ENCODE assay signal across 26 cellular contexts in genomic region chr11:75199412-75199955, GRCh38. TPM values are rescaled to one million over a fixed set of nuclear protein-coding genes. Genes with fewer than 3 reads are reported as not detected.
DNase-seq lines count a peak whose midpoint lies in the region; ATAC-seq and TF ChIP-seq lines count a peak whose summit lies in the region.
"Had no signal": no experiment of that assay in that cellular context is flagged by ENCODE, and none has a peak within 500 bp of the region (broad histone marks: within the 10 kb centered on the region; RNA-seq: fewer than 3 reads in every experiment).

No MANE protein-coding gene starts in this region.

- H3K4me3 ChIP-seq in thyroid gland (replicated peaks in 1 of 3): no peak overlapping the region
- H3K4me3 ChIP-seq: adrenal gland, heart right ventricle, SK-N-MC, skin epidermis, vagina had no signal

- no peak overlapping the region for H3K27ac ChIP-seq in thyroid gland
- H3K27ac ChIP-seq: SK-N-MC, vagina had no signal

- intact Hi-C loops in thyroid gland (cut with DNase I): no loop called here

- no peak for ATAC-seq in stimulated activated effector memory CD8-positive, alpha-beta T cell treated with anti-CD3 and anti-CD28 coated beads, Interleukin-12 subunit alpha, Interleukin-12 subunit beta, amount 100 ng/mL, for 72 hours
- no peak for ATAC-seq in GM21717 (IDR thresholded peaks at IDR 0.05; ENCODE audit: unreplicated experiment)
- ATAC-seq: activated CD4-positive, alpha-beta T cell treated with anti-CD3 and anti-CD28 coated beads for 36 hours; heart right ventricle; left cardiac atrium; T-helper 17 cell had no signal

- peaks cover 10 to 17% of the 10 kb centered on the region in 2 donors for H3K4me1 ChIP-seq in thyroid gland
- H3K4me1 ChIP-seq: vagina had no signal

- H3K4me3 Mint-ChIP-seq in stimulated activated effector memory CD8-positive, alpha-beta T cell treated with anti-CD3 and anti-CD28 coated beads, Interleukin-12 subunit alpha, Interleukin-12 subunit beta, amount 100 ng/mL, for 72 hours: no peak overlapping the region
- H3K4me3 Mint-ChIP-seq: activated CD4-positive, alpha-beta T cell treated with anti-CD3 and anti-CD28 coated beads for 36 hours; B cell; T-helper 17 cell had no signal

- no peak for TF ChIP-seq CTCF in thyroid gland (IDR thresholded peaks at IDR 0.05)

- WGBS in thyroid gland, 2 donors: 82 to 90% methylated on average over 2 to 3 of the region's 5 CpGs

- no peaks in the 10 kb centered on the region for H3K36me3 ChIP-seq in thyroid gland
- H3K36me3 ChIP-seq: vagina had no signal

- H3K36me3 Mint-ChIP-seq in stimulated activated effector memory CD8-positive, alpha-beta T cell treated with anti-CD3 and anti-CD28 coated beads, Interleukin-12 subunit alpha, Interleukin-12 subunit beta, amount 100 ng/mL, for 72 hours: no peaks in the 10 kb centered on the region

- H3K4me1 Mint-ChIP-seq in stimulated activated effector memory CD8-positive, alpha-beta T cell treated with anti-CD3 and anti-CD28 coated beads, Interleukin-12 subunit alpha, Interleukin-12 subunit beta, amount 100 ng/mL, for 72 hours: no peaks in the 10 kb centered on the region
- H3K4me1 Mint-ChIP-seq: activated CD4-positive, alpha-beta T cell treated with anti-CD3 and anti-CD28 coated beads for 36 hours; B cell; T-helper 17 cell had no signal

- no peak for TF ChIP-seq POLR2A in thyroid gland (IDR thresholded peaks at IDR 0.05)

- no peaks in the 10 kb centered on the region for H3K9me3 ChIP-seq in thyroid gland
- H3K9me3 ChIP-seq: adrenal gland, heart right ventricle, vagina had no signal

- DNase-seq in NCI-H82 (lab: John Stamatoyannopoulos, UW) (peak; percentile 57), NCI-H82 treated with DMSO at 0.1 percent for 48 hours (lab: John Stamatoyannopoulos, UW; ENCODE audit: unreplicated experiment) (no peak), NCI-H2029 treated with DMSO at 0.1 percent for 48 hours (lab: John Stamatoyannopoulos, UW) (peak; percentile 34), SHP77 treated with DMSO at 0.1 percent for 48 hours (lab: John Stamatoyannopoulos, UW) (peak; percentile 77), middle frontal gyrus (ENCODE audit: extremely low spot score, low spot score) (no peak), thyroid gland (no peak)
- no peak for DNase-seq in stimulated activated effector memory CD8-positive, alpha-beta T cell treated with anti-CD3 and anti-CD28 coated beads, Interleukin-12 subunit alpha, Interleukin-12 subunit beta, amount 100 ng/mL, for 72 hours (ENCODE audit: low spot score in 2 of 2)
- DNase-seq: activated CD4-positive, alpha-beta T cell treated with anti-CD3 and anti-CD28 coated beads for 36 hours; activated CD8-positive, alpha-beta memory T cell treated with anti-CD3 and anti-CD28 coated beads for 24 hours; activated T-cell treated with anti-CD3 and anti-CD28 coated beads, Interleukin-2, amount 50 U/mL, for 1 hour; effector memory CD4-positive, alpha-beta T cell; foreskin fibroblast; mammary epithelial cell; NCI-H1436 treated with DMSO at 0.1 percent for 48 hours; NCI-H226; T-helper 17 cell had no signal

- H3K27ac Mint-ChIP-seq in stimulated activated effector memory CD8-positive, alpha-beta T cell treated with anti-CD3 and anti-CD28 coated beads, Interleukin-12 subunit alpha, Interleukin-12 subunit beta, amount 100 ng/mL, for 72 hours: peak overlapping the region; percentile 33
- H3K27ac Mint-ChIP-seq: activated CD4-positive, alpha-beta T cell treated with anti-CD3 and anti-CD28 coated beads for 36 hours; B cell; T-helper 17 cell had no signal

- no peaks in the 10 kb centered on the region for H3K9me3 Mint-ChIP-seq in stimulated activated effector memory CD8-positive, alpha-beta T cell treated with anti-CD3 and anti-CD28 coated beads, Interleukin-12 subunit alpha, Interleukin-12 subunit beta, amount 100 ng/mL, for 72 hours

- no peaks in the 10 kb centered on the region for H3K27me3 ChIP-seq in thyroid gland
- H3K27me3 ChIP-seq: adrenal gland, heart right ventricle, vagina had no signal

RNA-seq across cellular contexts. Expression of gene TPBGL, which starts 41.1 kb away (rescaled TPM):
- total RNA-seq in thyroid gland: under 1 TPM in 3 of 4 donors, not detected in 1; 0.67 to 0.89 (median 0.79) TPM
- total RNA-seq: B cell, M059J, RPMI7951 had no signal

RNA-seq across cellular contexts. Expression of gene SLCO2B1, which starts 48.6 kb away (rescaled TPM):
- 100 to 1,000 TPM in 1 of 4 donors, 10 to 100 TPM in 3; 22.0 to 244 (median 56.9) TPM for total RNA-seq in thyroid gland
- total RNA-seq: activated CD4-positive, alpha-beta T cell treated with anti-CD3 and anti-CD28 coated beads for 36 hours; mammary epithelial cell; T-helper 17 cell had no signal

Comparison
In these comparisons a context has a peak if more than half of its experiments do, and no peak if none do; other contexts are left out.
1. DNase-seq: peak in NCI-H82 (single experiment), NCI-H2029 treated with DMSO at 0.1 percent for 48 hours (single experiment) and SHP77 treated with DMSO at 0.1 percent for 48 hours (single experiment); none in NCI-H82 treated with DMSO at 0.1 percent for 48 hours (single experiment), stimulated activated effector memory CD8-positive, alpha-beta T cell treated with anti-CD3 and anti-CD28 coated beads, Interleukin-12 subunit alpha, Interleukin-12 subunit beta, amount 100 ng/mL, for 72 hours (0 of 2), middle frontal gyrus (single experiment) and thyroid gland (0 of 2).